ENCODE assay signal across 31 cellular contexts in the genomic region with DNA sequence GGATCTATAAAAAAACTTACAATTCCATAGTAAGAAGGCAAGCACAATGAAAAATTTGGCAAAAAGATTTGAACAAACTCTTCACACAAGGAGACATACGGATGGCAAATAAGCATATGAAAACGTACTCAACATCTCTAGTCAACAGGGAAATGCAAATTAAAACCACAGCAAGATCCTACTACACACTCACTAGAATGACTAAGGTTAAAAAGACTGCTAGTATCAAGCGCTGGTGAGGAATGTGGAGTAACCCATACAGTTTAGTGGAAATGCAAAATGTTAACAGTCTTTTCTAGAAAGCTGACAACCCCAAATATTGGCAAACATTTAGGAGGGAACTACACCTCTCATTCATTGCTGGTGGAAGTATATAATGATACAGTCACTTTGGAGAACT.
"Had no signal": no experiment of that assay in that cellular context is flagged by ENCODE, and none has a peak within 500 bp of the region (broad histone marks: within the 10 kb centered on the region; RNA-seq: fewer than 3 reads in every experiment).

No MANE protein-coding gene starts in this region.

- H3K27me3 Mint-ChIP-seq: activated B cell treated with CpG ODN at 0.5 μM for 24 hours; activated CD4-positive, alpha-beta memory T cell treated with anti-CD3 and anti-CD28 coated beads for 36 hours; activated naive CD8-positive, alpha-beta T cell treated with anti-CD3 and anti-CD28 coated beads for 36 hours had no signal

- H3K27ac Mint-ChIP-seq: activated B cell treated with CpG ODN at 0.5 μM for 24 hours; activated CD4-positive, alpha-beta memory T cell treated with anti-CD3 and anti-CD28 coated beads for 36 hours; activated naive CD8-positive, alpha-beta T cell treated with anti-CD3 and anti-CD28 coated beads for 36 hours; T-helper 1 cell treated with Interleukin-12 subunit alpha and Interleukin-12 subunit beta and Interleukin-4 antibody, amounts not matched to agents 30 μg/mL and 1 μg/mL, for 36 hours; T-helper 2 cell treated with Interferon-gamma antibody and Interleukin-4, amounts not matched to agents 5 μg/mL and 100 μg/mL, for 36 hours had no signal

- H3K27ac ChIP-seq: ascending aorta, body of pancreas, breast epithelium, Peyer's patch, SJSA1 had no signal

- H3K4me3 ChIP-seq: ascending aorta, body of pancreas, breast epithelium, Peyer's patch, SJSA1 had no signal

- H3K36me3 Mint-ChIP-seq: activated CD4-positive, alpha-beta memory T cell treated with anti-CD3 and anti-CD28 coated beads for 36 hours; activated naive CD8-positive, alpha-beta T cell treated with anti-CD3 and anti-CD28 coated beads for 36 hours had no signal

- ATAC-seq: activated T-cell treated with anti-CD3 and anti-CD28 coated beads, Interleukin-2, amount 50 U/mL, for 4 hours; body of pancreas; PC-3 had no signal

- H3K4me1 Mint-ChIP-seq: activated B cell treated with CpG ODN at 0.5 μM for 24 hours; activated naive CD8-positive, alpha-beta T cell treated with anti-CD3 and anti-CD28 coated beads for 36 hours had no signal

- DNase-seq: activated B cell treated with CpG ODN at 0.5 μM for 24 hours; activated CD4-positive, alpha-beta memory T cell treated with anti-CD3 and anti-CD28 coated beads for 36 hours; activated CD4-positive, alpha-beta T cell treated with anti-CD3 and anti-CD28 coated beads for 4 hours; activated CD4-positive, alpha-beta T cell treated with anti-CD3 and anti-CD28 coated beads, Interleukin-2, amount 50 U/mL, for 1 hour; activated CD4-positive, CD25-positive, alpha-beta regulatory T cell treated with anti-CD3 and anti-CD28 coated beads, Interleukin-2, amount 50 U/mL, for 72 hours; activated CD8-positive, alpha-beta memory T cell treated with anti-CD3 and anti-CD28 coated beads, Interleukin-2, amount 50 U/mL, for 4 hours; activated effector memory CD4-positive, alpha-beta T cell treated with anti-CD3 and anti-CD28 coated beads, Interleukin-2, amount 50 U/mL, for 16 hours; activated naive CD4-positive, alpha-beta T cell; activated naive CD4-positive, alpha-beta T cell treated with anti-CD3 and anti-CD28 coated beads, Interleukin-2, amount 50 U/mL, for 16 hours; activated naive CD8-positive, alpha-beta T cell treated with anti-CD3 and anti-CD28 coated beads for 36 hours; activated T-cell treated with anti-CD3 and anti-CD28 coated beads for 4 hours; activated T-cell treated with anti-CD3 and anti-CD28 coated beads, Interleukin-2, amount 50 U/mL, for 4 hours; amygdala; body of pancreas; NCI-H1105; NCI-H1417 treated with DMSO at 0.1 percent for 48 hours; NCI-H1930; NCI-H2081 treated with DMSO at 0.1 percent for 48 hours; NCI-H345; NCI-H524 treated with DMSO at 0.1 percent for 48 hours; NK-92 treated with Interleukin-12 subunit alpha and Interleukin-12 subunit beta, amount 100 ng/mL, for 24 hours; PC-3; Peyer's patch; RPMI8226; SHP77 treated with DMSO at 0.1 percent for 48 hours; SK-N-SH had no signal

- H3K4me1 ChIP-seq: ascending aorta, breast epithelium, Peyer's patch, SJSA1 had no signal

- H3K9me3 ChIP-seq: ascending aorta, body of pancreas, breast epithelium, Peyer's patch, SJSA1, SK-N-SH had no signal

- H3K4me3 Mint-ChIP-seq: activated B cell treated with CpG ODN at 0.5 μM for 24 hours; activated CD4-positive, alpha-beta memory T cell treated with anti-CD3 and anti-CD28 coated beads for 36 hours; activated naive CD8-positive, alpha-beta T cell treated with anti-CD3 and anti-CD28 coated beads for 36 hours; activated T-cell treated with anti-CD3 and anti-CD28 coated beads, Interleukin-2, amount 50 U/mL, for 4 hours; T-helper 1 cell treated with Interleukin-12 subunit alpha and Interleukin-12 subunit beta and Interleukin-4 antibody, amounts not matched to agents 30 μg/mL and 1 μg/mL, for 36 hours; T-helper 2 cell treated with Interferon-gamma antibody and Interleukin-4, amounts not matched to agents 5 μg/mL and 100 μg/mL, for 36 hours had no signal

- H3K36me3 ChIP-seq: ascending aorta, breast epithelium, Peyer's patch, SJSA1 had no signal

- H3K9me3 Mint-ChIP-seq: activated B cell treated with CpG ODN at 0.5 μM for 24 hours; activated CD4-positive, alpha-beta memory T cell treated with anti-CD3 and anti-CD28 coated beads for 36 hours; activated naive CD8-positive, alpha-beta T cell treated with anti-CD3 and anti-CD28 coated beads for 36 hours; activated T-cell treated with anti-CD3 and anti-CD28 coated beads, Interleukin-2, amount 50 U/mL, for 4 hours; T-helper 1 cell treated with Interleukin-12 subunit alpha and Interleukin-12 subunit beta and Interleukin-4 antibody, amounts not matched to agents 30 μg/mL and 1 μg/mL, for 36 hours; T-helper 2 cell treated with Interferon-gamma antibody and Interleukin-4, amounts not matched to agents 5 μg/mL and 100 μg/mL, for 36 hours had no signal
